In genomic region chr3:156150434-156151066, GRCh38 we compare ENCODE assay signal across 1 cellular context.
TF ChIP-seq lines count a peak whose summit lies in the region.

No MANE protein-coding gene starts in this region.

TF ChIP-seq in GM12878, 131 proteins besides CTCF, POLR2A, EP300 and RAD21 (continued from another document):
- TF ChIP-seq, protein P1, sequence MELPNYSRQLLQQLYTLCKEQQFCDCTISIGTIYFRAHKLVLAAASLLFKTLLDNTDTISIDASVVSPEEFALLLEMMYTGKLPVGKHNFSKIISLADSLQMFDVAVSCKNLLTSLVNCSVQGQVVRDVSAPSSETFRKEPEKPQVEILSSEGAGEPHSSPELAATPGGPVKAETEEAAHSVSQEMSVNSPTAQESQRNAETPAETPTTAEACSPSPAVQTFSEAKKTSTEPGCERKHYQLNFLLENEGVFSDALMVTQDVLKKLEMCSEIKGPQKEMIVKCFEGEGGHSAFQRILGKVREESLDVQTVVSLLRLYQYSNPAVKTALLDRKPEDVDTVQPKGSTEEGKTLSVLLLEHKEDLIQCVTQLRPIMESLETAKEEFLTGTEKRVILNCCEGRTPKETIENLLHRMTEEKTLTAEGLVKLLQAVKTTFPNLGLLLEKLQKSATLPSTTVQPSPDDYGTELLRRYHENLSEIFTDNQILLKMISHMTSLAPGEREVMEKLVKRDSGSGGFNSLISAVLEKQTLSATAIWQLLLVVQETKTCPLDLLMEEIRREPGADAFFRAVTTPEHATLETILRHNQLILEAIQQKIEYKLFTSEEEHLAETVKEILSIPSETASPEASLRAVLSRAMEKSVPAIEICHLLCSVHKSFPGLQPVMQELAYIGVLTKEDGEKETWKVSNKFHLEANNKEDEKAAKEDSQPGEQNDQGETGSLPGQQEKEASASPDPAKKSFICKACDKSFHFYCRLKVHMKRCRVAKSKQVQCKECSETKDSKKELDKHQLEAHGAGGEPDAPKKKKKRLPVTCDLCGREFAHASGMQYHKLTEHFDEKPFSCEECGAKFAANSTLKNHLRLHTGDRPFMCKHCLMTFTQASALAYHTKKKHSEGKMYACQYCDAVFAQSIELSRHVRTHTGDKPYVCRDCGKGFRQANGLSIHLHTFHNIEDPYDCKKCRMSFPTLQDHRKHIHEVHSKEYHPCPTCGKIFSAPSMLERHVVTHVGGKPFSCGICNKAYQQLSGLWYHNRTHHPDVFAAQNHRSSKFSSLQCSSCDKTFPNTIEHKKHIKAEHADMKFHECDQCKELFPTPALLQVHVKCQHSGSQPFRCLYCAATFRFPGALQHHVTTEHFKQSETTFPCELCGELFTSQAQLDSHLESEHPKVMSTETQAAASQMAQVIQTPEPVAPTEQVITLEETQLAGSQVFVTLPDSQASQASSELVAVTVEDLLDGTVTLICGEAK (IDR thresholded peaks at IDR 0.05; ENCODE audit: borderline replicate concordance), result peak; percentile 93
- TF ChIP-seq MTA2 (IDR thresholded peaks at IDR 0.05; ENCODE audit: low read depth), result no peak
- no peak for TF ChIP-seq RAD51 (IDR thresholded peaks at IDR 0.05)
- no peak for TF ChIP-seq ASH2L (IDR thresholded peaks at IDR 0.05; ENCODE audit: borderline replicate concordance, low read depth)
- TF ChIP-seq SUPT20H (IDR thresholded peaks at IDR 0.05; ENCODE audit: borderline replicate concordance, control insufficient read depth, low read depth, low read length), result no peak
- TF ChIP-seq SMC3 (IDR thresholded peaks at IDR 0.05; ENCODE audit: borderline replicate concordance, low read length), result peak; percentile 83
- no peak for TF ChIP-seq ZNF687 (IDR thresholded peaks at IDR 0.05)
- TF ChIP-seq FOXM1 (IDR thresholded peaks at IDR 0.05; ENCODE audit: low read depth, low read length), result peak; percentile 41; the same call in 1 of the 2 replicates
- TF ChIP-seq, protein P2, sequence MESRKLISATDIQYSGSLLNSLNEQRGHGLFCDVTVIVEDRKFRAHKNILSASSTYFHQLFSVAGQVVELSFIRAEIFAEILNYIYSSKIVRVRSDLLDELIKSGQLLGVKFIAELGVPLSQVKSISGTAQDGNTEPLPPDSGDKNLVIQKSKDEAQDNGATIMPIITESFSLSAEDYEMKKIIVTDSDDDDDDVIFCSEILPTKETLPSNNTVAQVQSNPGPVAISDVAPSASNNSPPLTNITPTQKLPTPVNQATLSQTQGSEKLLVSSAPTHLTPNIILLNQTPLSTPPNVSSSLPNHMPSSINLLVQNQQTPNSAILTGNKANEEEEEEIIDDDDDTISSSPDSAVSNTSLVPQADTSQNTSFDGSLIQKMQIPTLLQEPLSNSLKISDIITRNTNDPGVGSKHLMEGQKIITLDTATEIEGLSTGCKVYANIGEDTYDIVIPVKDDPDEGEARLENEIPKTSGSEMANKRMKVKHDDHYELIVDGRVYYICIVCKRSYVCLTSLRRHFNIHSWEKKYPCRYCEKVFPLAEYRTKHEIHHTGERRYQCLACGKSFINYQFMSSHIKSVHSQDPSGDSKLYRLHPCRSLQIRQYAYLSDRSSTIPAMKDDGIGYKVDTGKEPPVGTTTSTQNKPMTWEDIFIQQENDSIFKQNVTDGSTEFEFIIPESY (IDR thresholded peaks at IDR 0.05), result no peak
- TF ChIP-seq NKRF (conservative IDR thresholded peaks at IDR 0.05), result no peak
